4 cellular contexts compared by ENCODE assay signal in genomic region chrY:25037496-25037895, GRCh38. TPM values are rescaled to one million over a fixed set of nuclear protein-coding genes. Genes with fewer than 3 reads are reported as not detected.
"Had no signal": no experiment of that assay in that cellular context is flagged by ENCODE, and none has a peak within 500 bp of the region (broad histone marks: within the 10 kb centered on the region; RNA-seq: fewer than 3 reads in every experiment).

No MANE protein-coding gene starts in this region.

RNA-seq across cellular contexts. Expression of gene BPY2C, which starts 14.4 kb away (rescaled TPM):
- total RNA-seq: LHCN-M2, M059J, MCF 10A, NCI-H460 had no signal
